In the genomic region with DNA sequence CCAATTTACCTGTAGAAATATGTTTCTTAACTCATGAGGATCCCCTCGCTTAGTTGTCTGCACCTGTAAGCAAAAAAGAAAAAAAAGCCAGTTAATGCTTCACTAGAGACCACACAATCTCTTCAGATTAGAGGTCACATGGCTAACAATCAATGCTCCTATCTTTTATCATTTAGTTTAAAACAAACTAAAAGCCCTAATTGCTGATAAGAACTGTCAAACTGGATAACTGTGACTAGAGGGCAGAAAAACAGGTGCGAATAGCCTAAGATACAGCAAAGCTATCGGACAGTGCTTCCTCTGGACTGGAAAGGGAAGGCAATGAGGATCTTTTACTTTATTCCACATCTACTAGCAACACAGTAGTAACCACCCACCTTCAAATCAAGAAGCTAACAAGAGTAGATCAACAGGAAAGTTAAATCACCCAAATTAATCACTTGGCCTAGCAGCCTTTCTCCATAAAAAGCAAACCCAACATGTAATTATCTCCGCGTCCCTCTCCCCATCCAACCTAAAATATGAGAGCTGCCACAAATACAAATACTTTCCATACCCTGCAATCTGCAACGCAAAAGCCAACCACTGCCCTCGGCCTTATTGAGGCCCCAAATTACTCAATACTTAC, we compare ENCODE assay signal across 1 cellular context.
TF ChIP-seq lines count a peak whose summit lies in the region.

No MANE protein-coding gene starts in this region.

TF ChIP-seq in K562, 482 proteins besides CTCF, POLR2A, EP300 and RAD21 (continued from another document):
- TF ChIP-seq ZNF197 (CRISPR knock-in tag; IDR thresholded peaks at IDR 0.05; ENCODE audit: low read depth) = no peak
